ENCODE assay signal across 26 cellular contexts in the genomic region with DNA sequence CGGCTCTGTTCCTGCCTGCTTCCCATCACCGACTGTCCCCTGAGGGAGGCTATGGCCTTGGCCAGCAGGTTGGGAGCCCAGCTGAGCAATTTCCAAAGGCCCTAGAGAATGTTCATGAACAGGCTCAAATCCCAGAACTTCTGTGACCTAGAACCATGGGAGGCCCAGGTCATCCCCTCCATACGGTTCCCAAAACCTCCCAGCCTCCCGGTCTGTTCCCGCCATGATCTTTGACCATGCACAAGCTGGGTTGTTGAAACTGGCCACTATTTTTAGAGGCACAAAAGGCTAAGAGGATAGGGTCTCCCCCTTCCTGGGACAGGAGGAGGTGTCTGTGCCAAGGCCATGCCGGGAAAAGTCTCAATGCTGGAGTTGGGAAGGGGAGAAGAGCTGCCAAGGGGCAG. TPM values are rescaled to one million over a fixed set of nuclear protein-coding genes. Genes with fewer than 3 reads are reported as not detected.
DNase-seq lines count a peak whose midpoint lies in the region; ATAC-seq and TF ChIP-seq lines count a peak whose summit lies in the region.
"Had no signal": no experiment of that assay in that cellular context is flagged by ENCODE, and none has a peak within 500 bp of the region (broad histone marks: within the 10 kb centered on the region; RNA-seq: fewer than 3 reads in every experiment).

No MANE protein-coding gene starts in this region.

- peaks cover under 1% of the 10 kb centered on the region for H3K4me1 Mint-ChIP-seq in Calu3 (ENCODE audit: low read depth, unreplicated experiment)
- H3K4me1 Mint-ChIP-seq in activated naive CD4-positive, alpha-beta T cell treated with anti-CD3 and anti-CD28 coated beads for 36 hours (ENCODE audit: low read depth), result peaks cover 2% of the 10 kb centered on the region

- no peak overlapping the region for H3K4me3 Mint-ChIP-seq in Calu3 (ENCODE audit: low read depth, unreplicated experiment)
- no peak overlapping the region for H3K4me3 Mint-ChIP-seq in activated naive CD4-positive, alpha-beta T cell treated with anti-CD3 and anti-CD28 coated beads for 36 hours
- H3K4me3 Mint-ChIP-seq: activated T-cell treated with anti-CD3 and anti-CD28 coated beads, Interleukin-2, amount 50 U/mL, for 24 hours; CD8-positive, alpha-beta memory T cell; natural killer cell had no signal

- H3K4me3 ChIP-seq in body of pancreas (no peak overlapping the region), right atrium auricular region (no peak overlapping the region), foreskin fibroblast (ENCODE audit: low read depth in 1 of 2, low read length in 2 of 2) (no peak overlapping the region)
- H3K4me3 ChIP-seq: coronary artery, GM23248, K562 had no signal

- peak overlapping the region; percentile 69 for H3K27ac Mint-ChIP-seq in Calu3 (ENCODE audit: unreplicated experiment)
- H3K27ac Mint-ChIP-seq in activated naive CD4-positive, alpha-beta T cell treated with anti-CD3 and anti-CD28 coated beads for 36 hours, result no peak overlapping the region
- H3K27ac Mint-ChIP-seq: activated T-cell treated with anti-CD3 and anti-CD28 coated beads, Interleukin-2, amount 50 U/mL, for 24 hours; natural killer cell had no signal

- TF ChIP-seq CTCF in Calu3 (IDR thresholded peaks at IDR 0.05; ENCODE audit: unreplicated experiment) (no peak), body of pancreas (IDR thresholded peaks at IDR 0.05) (no peak), right atrium auricular region (IDR thresholded peaks at IDR 0.05) (no peak), foreskin fibroblast (IDR thresholded peaks at IDR 0.05; ENCODE audit: low read depth, low read length) (no peak)

- H3K4me1 ChIP-seq in body of pancreas (no peaks in the 10 kb centered on the region), right atrium auricular region (peaks cover 0 to 30% of the 10 kb centered on the region in 2 donors)

- 61 to 63% methylated on average over 5 to 6 of the region's 6 CpGs for WGBS in body of pancreas, 2 donors

- H3K36me3 ChIP-seq in body of pancreas (replicated peaks in 1 of 2; ENCODE audit: insufficient read depth in 1 of 2, low read depth in 2 of 2), result peaks cover 13 to 15% of the 10 kb centered on the region in 2 donors
- H3K36me3 ChIP-seq in right atrium auricular region, result peaks cover 76% of the 10 kb centered on the region

- peaks cover 92% of the 10 kb centered on the region for H3K36me3 Mint-ChIP-seq in Calu3 (ENCODE audit: insufficient read depth, unreplicated experiment)
- no peaks in the 10 kb centered on the region for H3K36me3 Mint-ChIP-seq in activated naive CD4-positive, alpha-beta T cell treated with anti-CD3 and anti-CD28 coated beads for 36 hours (ENCODE audit: low read depth)
- H3K36me3 Mint-ChIP-seq: CD8-positive, alpha-beta memory T cell; natural killer cell had no signal

- no TSS peak for BruUV-seq in Calu3 (replicated peaks; lab: Mats Ljungman, UMichigan)

- no peaks in the 10 kb centered on the region for H3K9me3 Mint-ChIP-seq in Calu3 (ENCODE audit: low read depth, unreplicated experiment)
- H3K9me3 Mint-ChIP-seq in activated naive CD4-positive, alpha-beta T cell treated with anti-CD3 and anti-CD28 coated beads for 36 hours, result no peaks in the 10 kb centered on the region
- H3K9me3 Mint-ChIP-seq: activated T-cell treated with anti-CD3 and anti-CD28 coated beads, Interleukin-2, amount 50 U/mL, for 24 hours; CD8-positive, alpha-beta memory T cell; natural killer cell had no signal

- peak; percentile 23 for ATAC-seq in body of pancreas
- ATAC-seq in sciatic nerve, result peak; percentile 11
- ATAC-seq in HG02610 (IDR thresholded peaks at IDR 0.05; ENCODE audit: unreplicated experiment), result no peak
- ATAC-seq: K562, natural killer cell had no signal

- TF ChIP-seq POLR2A in body of pancreas (IDR thresholded peaks at IDR 0.05), result no peak

- intact Hi-C loops in Calu3 (cut with micrococcal nuclease; ENCODE audit: unreplicated experiment), result no loop called here
- intact Hi-C loops in body of pancreas (cut with DNase I), result no loop called here
- intact Hi-C loops in sciatic nerve (cut with DNase I), result no loop called here
- intact Hi-C loops in activated naive CD4-positive, alpha-beta T cell treated with anti-CD3 and anti-CD28 coated beads for 36 hours (cut with micrococcal nuclease), result no loop called here

- H3K27me3 ChIP-seq in body of pancreas (no peaks in the 10 kb centered on the region), right atrium auricular region (no peaks in the 10 kb centered on the region)

- H3K27me3 Mint-ChIP-seq in Calu3 (ENCODE audit: unreplicated experiment), result no peaks in the 10 kb centered on the region
- H3K27me3 Mint-ChIP-seq in activated naive CD4-positive, alpha-beta T cell treated with anti-CD3 and anti-CD28 coated beads for 36 hours (ENCODE audit: low read depth), result no peaks in the 10 kb centered on the region
- H3K27me3 Mint-ChIP-seq: activated T-cell treated with anti-CD3 and anti-CD28 coated beads, Interleukin-2, amount 50 U/mL, for 24 hours had no signal

- H3K27ac ChIP-seq in body of pancreas (peak overlapping the region in 1 of 4 donors; percentile 14), right atrium auricular region (peak overlapping the region; percentile 16 to 17)
- H3K27ac ChIP-seq: GM23248 had no signal

- no peak for DNase-seq in Calu3
- no peak for DNase-seq in body of pancreas
- DNase-seq in right atrium auricular region (ENCODE audit: low spot score), result no peak
- no peak for DNase-seq in sciatic nerve (ENCODE audit: low spot score)
- DNase-seq in NCI-H226, result no peak
- DNase-seq in foreskin fibroblast, result no peak
- no peak for DNase-seq in activated naive CD4-positive, alpha-beta T cell treated with anti-CD3 and anti-CD28 coated beads for 36 hours
- DNase-seq: activated CD4-positive, CD25-positive, alpha-beta regulatory T cell treated with anti-CD3 and anti-CD28 coated beads, Interleukin-2, amount 50 U/mL, for 72 hours; activated CD8-positive, alpha-beta memory T cell treated with anti-CD3 and anti-CD28 coated beads for 24 hours; activated naive CD4-positive, alpha-beta T cell; activated T-cell treated with anti-CD3 and anti-CD28 coated beads, Interleukin-2, amount 50 U/mL, for 24 hours; AML-193; CD8-positive, alpha-beta memory T cell; DMS53; GF-D8; GM23248; midbrain; natural killer cell; NCI-H2029 treated with DMSO at 0.1 percent for 48 hours; NCI-H2227 treated with DMSO at 0.1 percent for 48 hours; SIG-M5 had no signal

- H3K9me3 ChIP-seq in body of pancreas (no peaks in the 10 kb centered on the region), right atrium auricular region (no peaks in the 10 kb centered on the region)

- CTCF ChIA-PET in Calu3 (lab: Charles Lee), result no interaction called here
- CTCF ChIA-PET in activated naive CD4-positive, alpha-beta T cell treated with anti-CD3 and anti-CD28 coated beads for 36 hours (lab: Charles Lee), result no interaction called here

RNA-seq across cellular contexts. Expression of gene EPHA2, which starts 27.5 kb away (rescaled TPM):
- total RNA-seq in Calu3 (2022) (130 and 161 TPM in 2 replicates), body of pancreas (10 to 100 TPM; 19.5 to 26.7 TPM), right atrium auricular region (10 to 100 TPM; 17.5 to 43.5 TPM), sciatic nerve (31.3 TPM)
- total RNA-seq in activated naive CD4-positive, alpha-beta T cell treated with anti-CD3 and anti-CD28 coated beads for 36 hours, result under 1 TPM; 0.29 to 0.54 TPM
- total RNA-seq: CD8-positive, alpha-beta memory T cell had no signal

RNA-seq across cellular contexts. Expression of gene FAM131C, which starts 54.9 kb away (rescaled TPM):
- total RNA-seq in Calu3 (2022), result 0.93 and 0.94 TPM in 2 replicates
- total RNA-seq in body of pancreas, result 1 to 10 TPM in 1 of 2 donors, not detected in 1; 4.2 TPM
- total RNA-seq in right atrium auricular region, result 1 to 10 TPM; 5.2 to 8.7 TPM
- not detected for total RNA-seq in sciatic nerve
- total RNA-seq in activated naive CD4-positive, alpha-beta T cell treated with anti-CD3 and anti-CD28 coated beads for 36 hours, result not detected
- total RNA-seq: MCF 10A, natural killer cell, urinary bladder had no signal

Comparison
In these comparisons a context has a peak if more than half of its experiments do, and no peak if none do; other contexts are left out.
1. RNA of gene EPHA2, which starts 27.5 kb away (total RNA-seq): 130 to 161 TPM in Calu3, 17.5 to 43.5 TPM in right atrium auricular region, 31.3 TPM in sciatic nerve (single experiment) and 19.5 to 26.7 TPM in body of pancreas; 0.29 to 0.54 TPM in activated naive CD4-positive, alpha-beta T cell treated with anti-CD3 and anti-CD28 coated beads for 36 hours; every median in the first group is over 10 times any median in the second.